Comparison of ENCODE assay signal across 13 cellular contexts in the genomic region with DNA sequence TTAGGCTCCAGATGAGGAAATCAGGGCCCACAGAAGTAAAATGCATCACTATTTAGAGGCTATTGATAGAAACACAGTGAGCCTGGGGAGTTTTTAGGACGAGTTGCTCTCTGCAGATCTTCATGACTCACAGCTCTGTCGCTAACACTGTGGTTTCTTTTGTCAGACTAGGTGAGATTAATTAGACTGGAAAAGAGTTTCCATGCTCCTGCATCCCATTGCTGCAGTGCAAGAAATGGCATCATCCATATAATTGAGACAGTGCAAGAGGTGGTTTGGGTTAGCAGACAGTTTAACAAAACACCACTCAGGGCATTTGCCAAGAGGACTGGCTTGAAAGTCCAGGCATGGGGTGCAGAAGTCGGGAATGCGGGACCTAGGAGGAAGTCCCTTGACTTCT.
DNase-seq lines count a peak whose midpoint lies in the region; ATAC-seq, FAIRE-seq and TF ChIP-seq lines count a peak whose summit lies in the region.
"Had no signal": no experiment of that assay in that cellular context is flagged by ENCODE, and none has a peak within 500 bp of the region (broad histone marks: within the 10 kb centered on the region; RNA-seq: fewer than 3 reads in every experiment).

No MANE protein-coding gene starts in this region.

- H3K27me3 ChIP-seq in CD4-positive, alpha-beta memory T cell (ENCODE audit: insufficient read depth, low read length) = no peaks in the 10 kb centered on the region
- H3K27me3 ChIP-seq in keratinocyte (ENCODE audit: control insufficient read depth, extremely low read depth, insufficient read depth, low read length) = no peaks in the 10 kb centered on the region
- H3K27me3 ChIP-seq in vagina = no peaks in the 10 kb centered on the region
- no peaks in the 10 kb centered on the region for H3K27me3 ChIP-seq in effector memory CD4-positive, alpha-beta T cell (replicated peaks; ENCODE audit: control insufficient read depth, insufficient read depth, low read length, poor library complexity, severe bottlenecking)
- H3K27me3 ChIP-seq: heart right ventricle, transverse colon had no signal

- peak; percentile 74 for FAIRE-seq in keratinocyte (lab: Jason Lieb, UNC)

- H3K4me2 ChIP-seq in keratinocyte (ENCODE audit: control insufficient read depth, extremely low read depth, insufficient read depth, low read depth, low read length) = no peak overlapping the region

- no peaks in the 10 kb centered on the region for H3K36me3 ChIP-seq in CD4-positive, alpha-beta memory T cell (ENCODE audit: insufficient read depth, low read length)
- no peaks in the 10 kb centered on the region for H3K36me3 ChIP-seq in keratinocyte (ENCODE audit: control insufficient read depth in 2 of 2, extremely low read depth in 1 of 2, insufficient read depth in 2 of 2, low read length in 2 of 2)
- no peaks in the 10 kb centered on the region for H3K36me3 ChIP-seq in vagina
- peaks cover 5% of the 10 kb centered on the region for H3K36me3 ChIP-seq in effector memory CD4-positive, alpha-beta T cell (ENCODE audit: control insufficient read depth, insufficient read depth, low read length)
- H3K36me3 ChIP-seq: prostate gland, transverse colon had no signal

- H3K4me3 ChIP-seq in CD4-positive, alpha-beta memory T cell (ENCODE audit: low read length in 2 of 2) = no peak overlapping the region
- H3K4me3 ChIP-seq in keratinocyte (ENCODE audit: control insufficient read depth in 2 of 3, extremely low read depth in 1 of 3, insufficient read depth in 2 of 3, low read depth in 1 of 3, low read length in 3 of 3) (no peak overlapping the region), vagina (no peak overlapping the region)
- no peak overlapping the region for H3K4me3 ChIP-seq in effector memory CD4-positive, alpha-beta T cell (ENCODE audit: insufficient read depth, low read depth, low read length, poor library complexity, severe bottlenecking)
- H3K4me3 ChIP-seq: heart right ventricle, prostate gland, transverse colon had no signal

- H2AFZ ChIP-seq in keratinocyte (ENCODE audit: control insufficient read depth, low read length) = no peak overlapping the region

- peaks cover 7 to 20% of the 10 kb centered on the region in 2 donors for H3K36me3 Mint-ChIP-seq in CD4-positive, alpha-beta memory T cell
- peaks cover 18% of the 10 kb centered on the region for H3K36me3 Mint-ChIP-seq in activated CD4-positive, alpha-beta memory T cell treated with anti-CD3 and anti-CD28 coated beads, Interleukin-2, amount 10 ng/mL, durations not matched to agents 7 days and 5 days (ENCODE audit: low read depth)

- dilution Hi-C loops in keratinocyte (cut with MboI; ENCODE audit: extremely low pct_ligation_motif_present, low sequenced_read_pairs) = no loop called here

- no peak for TF ChIP-seq POLR2A in vagina (IDR thresholded peaks at IDR 0.05)

- peaks cover 21% of the 10 kb centered on the region for H3K4me1 ChIP-seq in CD4-positive, alpha-beta memory T cell (ENCODE audit: insufficient read depth, low read length)
- H3K4me1 ChIP-seq in keratinocyte (ENCODE audit: control insufficient read depth, extremely low read depth, insufficient read depth, low read length) (peaks cover 21% of the 10 kb centered on the region), vagina (peaks cover 6% of the 10 kb centered on the region)
- no peaks in the 10 kb centered on the region for H3K4me1 ChIP-seq in effector memory CD4-positive, alpha-beta T cell (ENCODE audit: control insufficient read depth, insufficient read depth, low read length, poor library complexity, severe bottlenecking)
- H3K4me1 ChIP-seq: prostate gland had no signal

- H3K9me3 Mint-ChIP-seq in CD4-positive, alpha-beta memory T cell = no peaks in the 10 kb centered on the region
- peaks cover 2% of the 10 kb centered on the region for H3K9me3 Mint-ChIP-seq in activated CD4-positive, alpha-beta memory T cell treated with anti-CD3 and anti-CD28 coated beads, Interleukin-2, amount 10 ng/mL, durations not matched to agents 7 days and 5 days

- H3K9me1 ChIP-seq in keratinocyte (ENCODE audit: control insufficient read depth, extremely low read depth, insufficient read depth, low read length) = peaks cover 8% of the 10 kb centered on the region

- no peaks in the 10 kb centered on the region for H3K27me3 Mint-ChIP-seq in CD4-positive, alpha-beta memory T cell
- H3K27me3 Mint-ChIP-seq in activated CD4-positive, alpha-beta memory T cell treated with anti-CD3 and anti-CD28 coated beads, Interleukin-2, amount 10 ng/mL, durations not matched to agents 7 days and 5 days = no peaks in the 10 kb centered on the region

- ATAC-seq in HG03460 (IDR thresholded peaks at IDR 0.05; ENCODE audit: unreplicated experiment) (no peak), GM21360 (IDR thresholded peaks at IDR 0.05; ENCODE audit: unreplicated experiment) (no peak)
- ATAC-seq: heart right ventricle had no signal

- H3K4me1 Mint-ChIP-seq in CD4-positive, alpha-beta memory T cell = peaks cover 16 to 36% (median 27%) of the 10 kb centered on the region in 4 donors
- H3K4me1 Mint-ChIP-seq in activated CD4-positive, alpha-beta memory T cell treated with anti-CD3 and anti-CD28 coated beads, Interleukin-2, amount 10 ng/mL, durations not matched to agents 7 days and 5 days = peaks cover 39% of the 10 kb centered on the region

- TF ChIP-seq CTCF in keratinocyte (optimal IDR thresholded peaks at IDR 0.05 in 1 of 3, IDR thresholded peaks at IDR 0.05 in 1 of 3, conservative IDR thresholded peaks at IDR 0.05 in 1 of 3; ENCODE audit: extremely low read depth in 1 of 3, insufficient read depth in 2 of 3, low read length in 3 of 3) (no peak), vagina (IDR thresholded peaks at IDR 0.05) (no peak)

- no peak overlapping the region for H3K27ac ChIP-seq in CD4-positive, alpha-beta memory T cell (ENCODE audit: low read depth, low read length)
- no peak overlapping the region for H3K27ac ChIP-seq in keratinocyte (ENCODE audit: control insufficient read depth, insufficient read depth, low read length)
- no peak overlapping the region for H3K27ac ChIP-seq in vagina
- H3K27ac ChIP-seq in effector memory CD4-positive, alpha-beta T cell (ENCODE audit: insufficient read depth, low read length, poor library complexity, severe bottlenecking) = no peak overlapping the region
- H3K27ac ChIP-seq: heart right ventricle, prostate gland had no signal

- intact Hi-C loops in CD4-positive, alpha-beta memory T cell (cut with micrococcal nuclease) = no loop called here
- intact Hi-C loops in vagina (cut with DNase I) = no loop called here

- H3K9me3 ChIP-seq in CD4-positive, alpha-beta memory T cell (ENCODE audit: control insufficient read depth in 1 of 2, low read length in 2 of 2) = no peaks in the 10 kb centered on the region
- H3K9me3 ChIP-seq in keratinocyte (ENCODE audit: control insufficient read depth, low read depth, low read length) = no peaks in the 10 kb centered on the region
- H3K9me3 ChIP-seq in vagina = no peaks in the 10 kb centered on the region
- no peaks in the 10 kb centered on the region for H3K9me3 ChIP-seq in effector memory CD4-positive, alpha-beta T cell (ENCODE audit: control insufficient read depth, low read length)
- H3K9me3 ChIP-seq: heart right ventricle, prostate gland, transverse colon had no signal

- H3K4me3 Mint-ChIP-seq in CD4-positive, alpha-beta memory T cell = no peak overlapping the region
- H3K4me3 Mint-ChIP-seq in activated CD4-positive, alpha-beta memory T cell treated with anti-CD3 and anti-CD28 coated beads, Interleukin-2, amount 10 ng/mL, durations not matched to agents 7 days and 5 days = no peak overlapping the region

- H3K79me2 ChIP-seq in keratinocyte (ENCODE audit: control insufficient read depth, insufficient read depth, low read length) = no peaks in the 10 kb centered on the region

- POLR2A ChIA-PET in CD4-positive, alpha-beta memory T cell (lab: Charles Lee; ENCODE audit: partially characterized antibody) = interaction anchor here (1.4 kb wide), 1 partner anchor 435 kb away, joined by 3 read pairs; no protein-coding TSS in a partner anchor
- POLR2A ChIA-PET in activated CD4-positive, alpha-beta memory T cell treated with anti-CD3 and anti-CD28 coated beads, Interleukin-2, amount 10 ng/mL, durations not matched to agents 7 days and 5 days (lab: Charles Lee) = no interaction called here

- CTCF ChIA-PET in CD4-positive, alpha-beta memory T cell (lab: Charles Lee; ENCODE audit: partially characterized antibody) = interaction anchor here (1.3 kb wide), 1 partner anchor 30 kb away, joined by 3 read pairs; no protein-coding TSS in a partner anchor
- CTCF ChIA-PET in activated CD4-positive, alpha-beta memory T cell treated with anti-CD3 and anti-CD28 coated beads, Interleukin-2, amount 10 ng/mL, durations not matched to agents 7 days and 5 days (lab: Charles Lee) = no interaction called here

- H3K27ac Mint-ChIP-seq in CD4-positive, alpha-beta memory T cell = peak overlapping the region in 5 of 7 donors; percentile 20 to 56 (median 50)
- peak overlapping the region; percentile 47 for H3K27ac Mint-ChIP-seq in activated CD4-positive, alpha-beta memory T cell treated with anti-CD3 and anti-CD28 coated beads, Interleukin-2, amount 10 ng/mL, durations not matched to agents 7 days and 5 days

- DNase-seq in CD4-positive, alpha-beta memory T cell = no peak
- DNase-seq in HK-2 (ENCODE audit: unreplicated experiment) = peak; percentile 25
- DNase-seq in activated CD4-positive, alpha-beta memory T cell treated with anti-CD3 and anti-CD28 coated beads, Interleukin-2, amount 10 ng/mL, durations not matched to agents 7 days and 5 days = no peak
- DNase-seq in keratinocyte (ENCODE audit: low read depth, low spot score) = no peak
- no peak for DNase-seq in vagina (ENCODE audit: extremely low spot score in 2 of 2)
- DNase-seq in effector memory CD4-positive, alpha-beta T cell = no peak
- DNase-seq: dermis blood vessel endothelial cell, heart right ventricle, NCI-H1105, transverse colon had no signal

- no peaks in the 10 kb centered on the region for H4K20me1 ChIP-seq in keratinocyte (ENCODE audit: control insufficient read depth, extremely low read depth, insufficient read depth, low read length)

- no peak overlapping the region for H3K9ac ChIP-seq in keratinocyte (ENCODE audit: control insufficient read depth, extremely low read depth, insufficient read depth, low read length)
